ENCODE assay signal across 22 cellular contexts in genomic region chr1:180785306-180785705, GRCh38.
DNase-seq lines count a peak whose midpoint lies in the region; ATAC-seq and FAIRE-seq lines count a peak whose summit lies in the region.
"Had no signal": no experiment of that assay in that cellular context is flagged by ENCODE, and none has a peak within 500 bp of the region (broad histone marks: within the 10 kb centered on the region; RNA-seq: fewer than 3 reads in every experiment).

No MANE protein-coding gene starts in this region.

- no peaks in the 10 kb centered on the region for H3K9me3 Mint-ChIP-seq in stimulated activated naive B cell treated with anti-CD40 and anti-IgM and Interleukin-4, amounts not matched to agents 10 μg/mL and 1 μg/mL and 100 μg/mL, for 72 hours
- H3K9me3 Mint-ChIP-seq: CD8-positive, alpha-beta T cell had no signal

- no peak overlapping the region for H3K9ac ChIP-seq in adipocyte (ENCODE audit: low read length)

- no peaks in the 10 kb centered on the region for H3K4me1 ChIP-seq in adipocyte (ENCODE audit: control insufficient read depth, insufficient read depth, low read length)
- H3K4me1 ChIP-seq: HAP-1 had no signal

- no peaks in the 10 kb centered on the region for H3K27me3 Mint-ChIP-seq in stimulated activated naive B cell treated with anti-CD40 and anti-IgM and Interleukin-4, amounts not matched to agents 10 μg/mL and 1 μg/mL and 100 μg/mL, for 72 hours
- H3K27me3 Mint-ChIP-seq: B cell had no signal

- peak overlapping the region; percentile 37 for H3K27ac Mint-ChIP-seq in stimulated activated naive B cell treated with anti-CD40 and anti-IgM and Interleukin-4, amounts not matched to agents 10 μg/mL and 1 μg/mL and 100 μg/mL, for 72 hours
- H3K27ac Mint-ChIP-seq: B cell; CD8-positive, alpha-beta T cell had no signal

- FAIRE-seq in RCC 7860 (lab: Jason Lieb, UNC) = no peak

- H3K4me1 Mint-ChIP-seq in stimulated activated naive B cell treated with anti-CD40 and anti-IgM and Interleukin-4, amounts not matched to agents 10 μg/mL and 1 μg/mL and 100 μg/mL, for 72 hours = peaks cover 3 to 8% of the 10 kb centered on the region in 2 donors
- H3K4me1 Mint-ChIP-seq: B cell had no signal

- H3K27me3 ChIP-seq in adipocyte (replicated peaks; ENCODE audit: control insufficient read depth, insufficient read depth, low read length) = no peaks in the 10 kb centered on the region

- no peak overlapping the region for H3K4me3 Mint-ChIP-seq in stimulated activated naive B cell treated with anti-CD40 and anti-IgM and Interleukin-4, amounts not matched to agents 10 μg/mL and 1 μg/mL and 100 μg/mL, for 72 hours
- H3K4me3 Mint-ChIP-seq: B cell; CD8-positive, alpha-beta T cell had no signal

- no peak for ATAC-seq in stimulated activated naive B cell treated with anti-CD40 and anti-IgM and Interleukin-4, amounts not matched to agents 10 μg/mL and 1 μg/mL and 100 μg/mL, for 72 hours (replicated peaks)
- no peak for ATAC-seq in GM19351 (IDR thresholded peaks at IDR 0.05; ENCODE audit: unreplicated experiment)
- ATAC-seq: CD8-positive, alpha-beta T cell had no signal

- DNase-seq in ELR (ENCODE audit: low read depth) (peak; percentile 27), adipocyte (ENCODE audit: low read depth) (peak; percentile 38), hepatic stellate cell (ENCODE audit: low spot score) (peak; percentile 8), RCC 7860 (ENCODE audit: low spot score) (no peak), SW 1271 (lab: John Stamatoyannopoulos, UW) (no peak)
- DNase-seq in stimulated activated naive B cell treated with anti-CD40 and anti-IgM and Interleukin-4, amounts not matched to agents 10 μg/mL and 1 μg/mL and 100 μg/mL, for 72 hours = no peak
- DNase-seq: Caco-2; CD8-positive, alpha-beta T cell; GOT3; Karpas-422; NCI-H1092 treated with DMSO at 0.1 percent for 48 hours; NCI-H1436; NCI-H187; NCI-H2171 treated with DMSO at 0.1 percent for 48 hours; NCI-H524 treated with DMSO at 0.1 percent for 48 hours; NCI-H774; PC-9; Right ventricle myocardium superior; RPMI8226 had no signal

- no peaks in the 10 kb centered on the region for H3K9me3 ChIP-seq in adipocyte (ENCODE audit: control insufficient read depth, low read length)
- H3K9me3 ChIP-seq: Caco-2, HAP-1 had no signal

- no peak overlapping the region for H3K4me3 ChIP-seq in adipocyte (ENCODE audit: low read length)
- H3K4me3 ChIP-seq: HAP-1, PC-9 had no signal

- H3K36me3 Mint-ChIP-seq in stimulated activated naive B cell treated with anti-CD40 and anti-IgM and Interleukin-4, amounts not matched to agents 10 μg/mL and 1 μg/mL and 100 μg/mL, for 72 hours = peaks cover 14 to 19% of the 10 kb centered on the region in 2 donors

- no peaks in the 10 kb centered on the region for H3K36me3 ChIP-seq in adipocyte (ENCODE audit: control insufficient read depth, insufficient read depth, low read length, severe bottlenecking)
- H3K36me3 ChIP-seq: HAP-1 had no signal

Comparison
In these comparisons a context has a peak if more than half of its experiments do, and no peak if none do; other contexts are left out.
1. DNase-seq: peak in ELR (single experiment), adipocyte (single experiment) and hepatic stellate cell (single experiment); none in stimulated activated naive B cell treated with anti-CD40 and anti-IgM and Interleukin-4, amounts not matched to agents 10 μg/mL and 1 μg/mL and 100 μg/mL, for 72 hours (single experiment), RCC 7860 (single experiment) and SW 1271 (0 of 2).